In genomic region chr5:96809898-96810297, GRCh38 we compare ENCODE assay signal across 14 cellular contexts. TPM values are rescaled to one million over a fixed set of nuclear protein-coding genes. Genes with fewer than 3 reads are reported as not detected.
DNase-seq lines count a peak whose midpoint lies in the region; ATAC-seq and TF ChIP-seq lines count a peak whose summit lies in the region.
"Had no signal": no experiment of that assay in that cellular context is flagged by ENCODE, and none has a peak within 500 bp of the region (broad histone marks: within the 10 kb centered on the region; RNA-seq: fewer than 3 reads in every experiment).

No MANE protein-coding gene starts in this region.

- H3K4me1 Mint-ChIP-seq in activated T-helper 2 cell treated with anti-CD3 and anti-CD28 coated beads, Interferon-gamma antibody, Interleukin-2, Interleukin-4, amounts not matched to agents 10 μg/mL and 5 μg/mL and 100 μg/mL, durations not matched to agents 14 hours and 24 hours and 36 hours (ENCODE audit: low read depth) = peaks cover 54% of the 10 kb centered on the region
- H3K4me1 Mint-ChIP-seq in naive thymus-derived CD8-positive, alpha-beta T cell = peaks cover 35 to 81% (median 77%) of the 10 kb centered on the region in 4 donors

- H3K79me2 ChIP-seq in PC-9 (ENCODE audit: low read depth) = no peaks in the 10 kb centered on the region

- H3K27ac ChIP-seq in testis = no peak overlapping the region
- no peak overlapping the region for H3K27ac ChIP-seq in PC-9
- H3K27ac ChIP-seq: uterus had no signal

- CTCF ChIA-PET in PC-9 (lab: Charles Lee) = no interaction called here

- H3K27me3 Mint-ChIP-seq in activated T-helper 2 cell treated with anti-CD3 and anti-CD28 coated beads, Interferon-gamma antibody, Interleukin-2, Interleukin-4, amounts not matched to agents 10 μg/mL and 5 μg/mL and 100 μg/mL, durations not matched to agents 14 hours and 24 hours and 36 hours (ENCODE audit: low read depth) = no peaks in the 10 kb centered on the region
- peaks cover 0 to 6% (median 0%) of the 10 kb centered on the region in 5 donors for H3K27me3 Mint-ChIP-seq in naive thymus-derived CD8-positive, alpha-beta T cell

- H3K9me3 ChIP-seq in testis = no peaks in the 10 kb centered on the region
- no peaks in the 10 kb centered on the region for H3K9me3 ChIP-seq in PC-9 (ENCODE audit: insufficient read depth, low read depth)
- H3K9me3 ChIP-seq: uterus had no signal

- no peaks in the 10 kb centered on the region for H3K9me3 Mint-ChIP-seq in activated T-helper 2 cell treated with anti-CD3 and anti-CD28 coated beads, Interferon-gamma antibody, Interleukin-2, Interleukin-4, amounts not matched to agents 10 μg/mL and 5 μg/mL and 100 μg/mL, durations not matched to agents 14 hours and 24 hours and 36 hours
- H3K9me3 Mint-ChIP-seq in naive thymus-derived CD8-positive, alpha-beta T cell = peaks cover 0 to 4% (median 0%) of the 10 kb centered on the region in 9 donors
- H3K9me3 Mint-ChIP-seq: nephron progenitor cell had no signal

- H3K4me1 ChIP-seq in testis (peaks cover 8% of the 10 kb centered on the region), PC-9 (replicated peaks; ENCODE audit: insufficient read depth) (peaks cover 9% of the 10 kb centered on the region; the same call in 1 of the 2 replicates)
- H3K4me1 ChIP-seq: uterus had no signal

- peak in 3 of 4 experiments; percentile 2 to 17 (median 4) for DNase-seq in activated naive CD4-positive, alpha-beta T cell (lab: John Stamatoyannopoulos, UW)
- no peak for DNase-seq in activated naive CD4-positive, alpha-beta T cell treated with Interleukin-2 at 50 U/mL for 16 hours
- DNase-seq in activated T-helper 2 cell treated with anti-CD3 and anti-CD28 coated beads, Interferon-gamma antibody, Interleukin-2, Interleukin-4, amounts not matched to agents 10 μg/mL and 5 μg/mL and 100 μg/mL, durations not matched to agents 14 hours and 24 hours and 36 hours (ENCODE audit: low spot score) = no peak
- peak in 4 of 10 donors; percentile 8 to 13 (median 10) for DNase-seq in naive thymus-derived CD8-positive, alpha-beta T cell
- peak; percentile 21 for DNase-seq in testis
- DNase-seq in PC-9 = no peak
- DNase-seq in HCEC 1CT = no peak
- DNase-seq: DMS53, NCI-H2227 treated with DMSO at 0.1 percent for 48 hours, nephron progenitor cell, uterus had no signal

- H3K4me3 ChIP-seq in testis = no peak overlapping the region
- H3K4me3 ChIP-seq in PC-9 = no peak overlapping the region
- H3K4me3 ChIP-seq: GM12878, uterus had no signal

- intact Hi-C loops in activated T-helper 2 cell treated with anti-CD3 and anti-CD28 coated beads, Interferon-gamma antibody, Interleukin-2, Interleukin-4, amounts not matched to agents 10 μg/mL and 5 μg/mL and 100 μg/mL, durations not matched to agents 14 hours and 24 hours and 36 hours (cut with micrococcal nuclease) = loop anchor here (2.0 to 5.0 kb wide), 7 partner anchors 67 to 373 kb away; partner anchors contain the start of genes CAST, ERAP2 and RIOK2
- intact Hi-C loops in testis (cut with DNase I; ENCODE audit: low total_unique reads) = loop anchor here (5.0 kb wide), 1 partner anchor 1962 kb away; the partner anchor contains the start of gene RGMB
- intact Hi-C loops in PC-9 (cut with micrococcal nuclease; ENCODE audit: unreplicated experiment) = loop anchor here (2.0 to 5.0 kb wide), 2 partner anchors 67 to 125 kb away; partner anchors contain the start of gene ERAP2

- TF ChIP-seq CTCF in testis (IDR thresholded peaks at IDR 0.05) (no peak), PC-9 (conservative IDR thresholded peaks at IDR 0.05) (no peak)

- BruUV-seq in PC-9 (replicated peaks; lab: Mats Ljungman, UMichigan) = no TSS peak

- peak overlapping the region; percentile 44 for H3K4me3 Mint-ChIP-seq in activated T-helper 2 cell treated with anti-CD3 and anti-CD28 coated beads, Interferon-gamma antibody, Interleukin-2, Interleukin-4, amounts not matched to agents 10 μg/mL and 5 μg/mL and 100 μg/mL, durations not matched to agents 14 hours and 24 hours and 36 hours (ENCODE audit: low read depth)
- H3K4me3 Mint-ChIP-seq in naive thymus-derived CD8-positive, alpha-beta T cell = peak overlapping the region; percentile 50 to 78 (median 66)
- H3K4me3 Mint-ChIP-seq: nephron progenitor cell had no signal

- H2AFZ ChIP-seq in PC-9 = no peak overlapping the region

- no peaks in the 10 kb centered on the region for H3K9me2 ChIP-seq in PC-9 (ENCODE audit: insufficient read depth)

- no peaks in the 10 kb centered on the region for H4K20me1 ChIP-seq in PC-9 (ENCODE audit: insufficient read depth)

- H3K27ac Mint-ChIP-seq in activated T-helper 2 cell treated with anti-CD3 and anti-CD28 coated beads, Interferon-gamma antibody, Interleukin-2, Interleukin-4, amounts not matched to agents 10 μg/mL and 5 μg/mL and 100 μg/mL, durations not matched to agents 14 hours and 24 hours and 36 hours = peak overlapping the region; percentile 69
- H3K27ac Mint-ChIP-seq in naive thymus-derived CD8-positive, alpha-beta T cell = peak overlapping the region; percentile 81 to 99 (median 92)
- H3K27ac Mint-ChIP-seq: nephron progenitor cell had no signal

- TF ChIP-seq POLR2A in testis (IDR thresholded peaks at IDR 0.05) = no peak

- no peak for ATAC-seq in naive thymus-derived CD8-positive, alpha-beta T cell
- ATAC-seq in GM18520 (IDR thresholded peaks at IDR 0.05; ENCODE audit: unreplicated experiment) = no peak
- ATAC-seq: GM12878, sciatic nerve had no signal

- no peak overlapping the region for H3K4me2 ChIP-seq in PC-9

- peaks cover 17% of the 10 kb centered on the region for H3K36me3 Mint-ChIP-seq in activated T-helper 2 cell treated with anti-CD3 and anti-CD28 coated beads, Interferon-gamma antibody, Interleukin-2, Interleukin-4, amounts not matched to agents 10 μg/mL and 5 μg/mL and 100 μg/mL, durations not matched to agents 14 hours and 24 hours and 36 hours (ENCODE audit: low read depth)
- peaks cover 0 to 3% (median 0%) of the 10 kb centered on the region in 3 donors for H3K36me3 Mint-ChIP-seq in naive thymus-derived CD8-positive, alpha-beta T cell

- H3K27me3 ChIP-seq in testis (no peaks in the 10 kb centered on the region), PC-9 (ENCODE audit: insufficient read depth, low read depth) (no peaks in the 10 kb centered on the region)
- H3K27me3 ChIP-seq: uterus had no signal

- WGBS in testis, 2 donors = 62 to 64% methylated on average over 8 of the region's 8 CpGs

- H3F3A ChIP-seq in PC-9 (ENCODE audit: insufficient read depth, low read depth) = no peaks in the 10 kb centered on the region

- POLR2A ChIA-PET in naive thymus-derived CD8-positive, alpha-beta T cell (lab: Charles Lee) = interaction anchor here (2.1 to 7.5 kb wide), 3 partner anchors 9 to 986 kb away, joined by 9 to 221 read pairs (median 47); partner anchors contain the start of gene LNPEP
- POLR2A ChIA-PET in PC-9 (lab: Charles Lee; ENCODE audit: unreplicated experiment) = no interaction called here

- H3K36me3 ChIP-seq in testis (ENCODE audit: low read depth, missing control alignments) (no peaks in the 10 kb centered on the region), PC-9 (ENCODE audit: low read depth) (no peaks in the 10 kb centered on the region)
- H3K36me3 ChIP-seq: uterus had no signal

RNA-seq across cellular contexts. Expression of gene ERAP1, which starts 2.2 kb away (rescaled TPM):
- total RNA-seq in activated T-helper 2 cell treated with anti-CD3 and anti-CD28 coated beads, Interferon-gamma antibody, Interleukin-2, Interleukin-4, amounts not matched to agents 10 μg/mL and 5 μg/mL and 100 μg/mL, durations not matched to agents 14 hours and 24 hours and 36 hours = 99.6 and 108 TPM in 2 replicates
- 100 to 1,000 TPM; 120 to 124 TPM for total RNA-seq in naive thymus-derived CD8-positive, alpha-beta T cell
- polyA plus RNA-seq in naive thymus-derived CD8-positive, alpha-beta T cell = 10 to 100 TPM; 48.2 to 83.9 (median 62.7) TPM
- total RNA-seq in testis (10 to 100 TPM; 14.3 to 16.5 TPM), PC-9 (2021) (8.4 and 15.8 TPM in 2 replicates)
- 22.7 TPM for polyA plus RNA-seq in testis (ENCODE audit: insufficient read depth, low read depth, low replicate concordance)

Comparison
In these comparisons a context has a peak if more than half of its experiments do, and no peak if none do; other contexts are left out.
1. DNase-seq: peak in activated naive CD4-positive, alpha-beta T cell (3 of 4) and testis (single experiment); none in activated naive CD4-positive, alpha-beta T cell treated with Interleukin-2 at 50 U/mL for 16 hours (single experiment), activated T-helper 2 cell treated with anti-CD3 and anti-CD28 coated beads, Interferon-gamma antibody, Interleukin-2, Interleukin-4, amounts not matched to agents 10 μg/mL and 5 μg/mL and 100 μg/mL, durations not matched to agents 14 hours and 24 hours and 36 hours (single experiment), PC-9 (0 of 2) and HCEC 1CT (single experiment).